8 cellular contexts compared by ENCODE assay signal in the genomic region with DNA sequence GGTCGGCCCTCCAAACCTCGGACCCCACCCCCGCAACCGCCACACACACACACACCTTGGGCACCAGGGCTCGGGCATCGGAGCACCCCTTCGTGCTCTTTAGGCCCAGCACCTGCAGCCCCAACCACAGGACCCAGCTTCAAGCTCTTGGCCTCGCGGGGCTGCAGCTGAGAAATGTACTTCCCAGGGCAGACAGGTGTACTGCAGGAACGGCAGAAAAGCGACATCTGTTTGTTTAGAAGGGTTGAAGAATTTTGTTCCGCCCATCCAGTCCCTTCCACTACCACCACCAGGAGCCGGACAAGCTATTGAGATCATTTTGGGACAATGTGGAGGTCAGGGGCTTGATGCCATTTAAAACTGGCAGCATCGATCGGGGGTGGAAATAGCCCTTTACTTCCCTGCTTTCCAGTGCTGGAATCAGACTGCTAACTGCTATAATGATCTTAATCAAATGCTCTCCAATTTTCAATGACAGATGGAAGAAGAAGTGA. TPM values are rescaled to one million over a fixed set of nuclear protein-coding genes. Genes with fewer than 3 reads are reported as not detected.
DNase-seq lines count a peak whose midpoint lies in the region; ATAC-seq and TF ChIP-seq lines count a peak whose summit lies in the region.

No MANE protein-coding gene starts in this region.

- H3K27me3 ChIP-seq in H7 (ENCODE audit: control insufficient read depth, insufficient read depth, low read length) = peaks cover 42% of the 10 kb centered on the region
- no peaks in the 10 kb centered on the region for H3K27me3 ChIP-seq in RWPE2 (ENCODE audit: insufficient read depth, poor library complexity, severe bottlenecking)
- H3K27me3 ChIP-seq in right cardiac atrium (ENCODE audit: control insufficient read depth, insufficient read depth) = no peaks in the 10 kb centered on the region

- H3K4me1 ChIP-seq in RWPE2 (ENCODE audit: insufficient read depth, poor library complexity, severe bottlenecking) (peaks cover 5% of the 10 kb centered on the region), right cardiac atrium (ENCODE audit: control insufficient read depth, insufficient read depth, low read length) (peaks cover 2% of the 10 kb centered on the region)

- H3K36me3 ChIP-seq in H7 (replicated peaks; ENCODE audit: control insufficient read depth, insufficient read depth, low read length) = no peaks in the 10 kb centered on the region
- H3K36me3 ChIP-seq in RWPE2 (ENCODE audit: low read depth) = no peaks in the 10 kb centered on the region

- H3K27ac ChIP-seq in RWPE2 (ENCODE audit: poor library complexity, severe bottlenecking) (peak overlapping the region; percentile 72), right cardiac atrium (ENCODE audit: low read length) (peak overlapping the region; percentile 2), skin epidermis (peak overlapping the region in 15 of 21 experiments; percentile 79 to 96 (median 87))

- ATAC-seq in RWPE2 (ENCODE audit: low read depth) (no peak; the same call in 2 of the 3 replicates), right cardiac atrium (no peak), HG03565 (IDR thresholded peaks at IDR 0.05; ENCODE audit: unreplicated experiment) (no peak), GM19463 (IDR thresholded peaks at IDR 0.05; ENCODE audit: unreplicated experiment) (no peak)

- 49% methylated on average over 15 of the region's 15 CpGs for WGBS in right cardiac atrium

- intact Hi-C loops in right cardiac atrium (cut with DNase I) = loop anchor here in 2 of 4 donors (5.0 to 10.0 kb wide), 2 partner anchors 58 to 60 kb away; no protein-coding TSS in a partner anchor

- TF ChIP-seq CTCF in RWPE2 (IDR thresholded peaks at IDR 0.05; ENCODE audit: poor library complexity, severe bottlenecking) = no peak

- H3K9me3 ChIP-seq in RWPE2 (ENCODE audit: severe bottlenecking) (no peaks in the 10 kb centered on the region), right cardiac atrium (ENCODE audit: control insufficient read depth, low read length) (no peaks in the 10 kb centered on the region)

- H3K4me3 ChIP-seq in H7 (ENCODE audit: insufficient read depth, low read depth, low read length) = peak overlapping the region; percentile 65
- H3K4me3 ChIP-seq in RWPE2 (ENCODE audit: severe bottlenecking) = peak overlapping the region; percentile 55
- peak overlapping the region; percentile 80 for H3K4me3 ChIP-seq in right cardiac atrium (ENCODE audit: low read length)
- peak overlapping the region; percentile 47 to 75 (median 61) for H3K4me3 ChIP-seq in skin epidermis

- DNase-seq in H7 (no peak), RWPE2 (ENCODE audit: low spot score) (no peak), right cardiac atrium (peak in 1 of 3 donors; percentile 54), cortex of kidney (lab: John Stamatoyannopoulos, UW) (no peak), hippocampal formation (lab: John Stamatoyannopoulos, UW) (no peak)

RNA-seq across cellular contexts. Expression of a gene that starts 1.7 kb away (rescaled TPM):
- 8.7 and 12.0 TPM in 2 replicates for total RNA-seq in H7 (2014; rRNA removed; shearing (Covaris generic))
- total RNA-seq in right cardiac atrium = 10 to 100 TPM in 3 of 4 donors, 1 to 10 TPM in 1; 9.5 to 16.4 (median 13.0) TPM
- polyA plus RNA-seq in right cardiac atrium = 1.9 TPM

Comparison
In these comparisons a context has a peak if more than half of its experiments do, and no peak if none do; other contexts are left out.
1. H3K27ac ChIP-seq: peak in every context shown above with its lines; median percentile 87 in skin epidermis; 72 in RWPE2; 2 in right cardiac atrium.